ENCODE assay signal across 8 cellular contexts in genomic region chr6:25992413-25993037, GRCh38. TPM values are rescaled to one million over a fixed set of nuclear protein-coding genes. Genes with fewer than 3 reads are reported as not detected.
DNase-seq lines count a peak whose midpoint lies in the region; ATAC-seq lines count a peak whose summit lies in the region.

No MANE protein-coding gene starts in this region.

- no peaks in the 10 kb centered on the region for H3K9me3 ChIP-seq in CD8-positive, alpha-beta memory T cell (ENCODE audit: low read length)

- POLR2A ChIA-PET in CD8-positive, alpha-beta memory T cell (lab: Charles Lee) = interaction anchor here (0.5 to 5.0 kb wide), 13 partner anchors 9 to 1901 kb away, joined by 3 to 53 read pairs (median 5); a partner anchor contains a TSS
- POLR2A ChIA-PET in activated CD8-positive, alpha-beta T cell treated with anti-CD3 and anti-CD28 coated beads, Interleukin-2, amount 10 ng/mL, durations not matched to agents 7 days and 5 days (lab: Charles Lee) = interaction anchor here (0.9 to 6.3 kb wide), 11 partner anchors 9 to 53 kb away, joined by 3 to 65 read pairs (median 6); partner anchors contain the start of gene TRIM38

- H3K4me3 Mint-ChIP-seq in CD8-positive, alpha-beta memory T cell = peak overlapping the region; percentile 84 to 95 (median 94)
- H3K4me3 Mint-ChIP-seq in activated CD8-positive, alpha-beta T cell treated with anti-CD3 and anti-CD28 coated beads, Interleukin-2, amount 10 ng/mL, durations not matched to agents 7 days and 5 days = peak overlapping the region; percentile 96

- ATAC-seq in GM19438 (IDR thresholded peaks at IDR 0.05; ENCODE audit: low read depth, unreplicated experiment) (peak; percentile 81), HG03571 (IDR thresholded peaks at IDR 0.05; ENCODE audit: unreplicated experiment) (peak; percentile 80)
- ATAC-seq in activated CD8-positive, alpha-beta T cell treated with anti-CD3 and anti-CD28 coated beads, Interleukin-2, amount 10 ng/mL, durations not matched to agents 7 days and 5 days = peak; percentile 96

- H3K4me1 ChIP-seq in CD8-positive, alpha-beta memory T cell (ENCODE audit: insufficient read depth, low read length) = no peaks in the 10 kb centered on the region

- peak overlapping the region; percentile 81 for H3K27ac ChIP-seq in CD8-positive, alpha-beta memory T cell (ENCODE audit: low read depth, low read length)

- H3K36me3 ChIP-seq in CD8-positive, alpha-beta memory T cell (ENCODE audit: insufficient read depth, low read length) = no peaks in the 10 kb centered on the region

- peaks cover 0 to 18% (median 3%) of the 10 kb centered on the region in 3 donors for H3K36me3 Mint-ChIP-seq in CD8-positive, alpha-beta memory T cell
- H3K36me3 Mint-ChIP-seq in activated CD8-positive, alpha-beta T cell treated with anti-CD3 and anti-CD28 coated beads, Interleukin-2, amount 10 ng/mL, durations not matched to agents 7 days and 5 days (ENCODE audit: low read depth) = peaks cover 13% of the 10 kb centered on the region

- H3K27me3 ChIP-seq in CD8-positive, alpha-beta memory T cell (ENCODE audit: insufficient read depth, low read length, poor library complexity, severe bottlenecking) = no peaks in the 10 kb centered on the region

- H3K4me3 ChIP-seq in CD8-positive, alpha-beta memory T cell (ENCODE audit: low read length) = peak overlapping the region; percentile 98

- peaks cover 0 to 4% of the 10 kb centered on the region in 2 donors for H3K27me3 Mint-ChIP-seq in CD8-positive, alpha-beta memory T cell
- H3K27me3 Mint-ChIP-seq in activated CD8-positive, alpha-beta T cell treated with anti-CD3 and anti-CD28 coated beads, Interleukin-2, amount 10 ng/mL, durations not matched to agents 7 days and 5 days (ENCODE audit: low read depth) = no peaks in the 10 kb centered on the region

- H3K9me3 Mint-ChIP-seq in CD8-positive, alpha-beta memory T cell = no peaks in the 10 kb centered on the region
- H3K9me3 Mint-ChIP-seq in activated CD8-positive, alpha-beta T cell treated with anti-CD3 and anti-CD28 coated beads, Interleukin-2, amount 10 ng/mL, durations not matched to agents 7 days and 5 days (ENCODE audit: insufficient read depth) = no peaks in the 10 kb centered on the region

- H3K4me1 Mint-ChIP-seq in CD8-positive, alpha-beta memory T cell = peaks cover 18 to 39% (median 22%) of the 10 kb centered on the region in 3 donors
- peaks cover 29% of the 10 kb centered on the region for H3K4me1 Mint-ChIP-seq in activated CD8-positive, alpha-beta T cell treated with anti-CD3 and anti-CD28 coated beads, Interleukin-2, amount 10 ng/mL, durations not matched to agents 7 days and 5 days (ENCODE audit: low read depth)

- CTCF ChIA-PET in CD8-positive, alpha-beta memory T cell (lab: Charles Lee) = interaction anchor here (0.8 to 5.9 kb wide), 31 partner anchors 8 to 273 kb away, joined by 3 to 100 read pairs (median 5); partner anchors contain the start of gene TRIM38
- CTCF ChIA-PET in activated CD8-positive, alpha-beta T cell treated with anti-CD3 and anti-CD28 coated beads, Interleukin-2, amount 10 ng/mL, durations not matched to agents 7 days and 5 days (lab: Charles Lee) = interaction anchor here (0.7 to 5.0 kb wide), 38 partner anchors 10 to 1083 kb away, joined by 3 to 79 read pairs (median 5); partner anchors contain the start of gene TRIM38

- DNase-seq in CD8-positive, alpha-beta memory T cell = peak; percentile 87 to 93 (median 90)
- DNase-seq in NCI-H82 (lab: John Stamatoyannopoulos, UW) (peak; percentile 95), medulla oblongata (ENCODE audit: extremely low spot score) (peak; percentile 96)
- DNase-seq in activated CD8-positive, alpha-beta T cell treated with anti-CD3 and anti-CD28 coated beads, Interleukin-2, amount 10 ng/mL, durations not matched to agents 7 days and 5 days = peak; percentile 94
- peak; percentile 87 for DNase-seq in effector CD4-positive, alpha-beta T cell
- DNase-seq in stimulated activated CD4-positive, alpha-beta T cell treated with anti-CD3 and anti-CD28 coated beads, TNF-alpha, amount 100 ng/mL, for 48 hours (ENCODE audit: low read depth in 3 of 3) = peak; percentile 87 to 92 (median 90)

- peak overlapping the region; percentile 83 to 98 (median 94) for H3K27ac Mint-ChIP-seq in CD8-positive, alpha-beta memory T cell
- peak overlapping the region; percentile 96 for H3K27ac Mint-ChIP-seq in activated CD8-positive, alpha-beta T cell treated with anti-CD3 and anti-CD28 coated beads, Interleukin-2, amount 10 ng/mL, durations not matched to agents 7 days and 5 days

RNA-seq across cellular contexts. Expression of gene TRIM38, which starts 29.9 kb away (rescaled TPM):
- total RNA-seq in CD8-positive, alpha-beta memory T cell = 10 to 100 TPM; 10.8 to 11.2 TPM
- 10.1 TPM for polyA plus RNA-seq in CD8-positive, alpha-beta memory T cell
- total RNA-seq in activated CD8-positive, alpha-beta T cell treated with anti-CD3 and anti-CD28 coated beads, Interleukin-2, amount 10 ng/mL, durations not matched to agents 7 days and 5 days = 10 to 100 TPM; 19.1 to 19.5 TPM

Comparison
In these comparisons a context has a peak if more than half of its experiments do, and no peak if none do; other contexts are left out.
1. Peak in every context shown above with its lines: DNase-seq, ATAC-seq, H3K4me3 ChIP-seq and H3K27ac ChIP-seq.